Comparison of ENCODE assay signal across 8 cellular contexts in genomic region chr5:35478856-35479682, GRCh38.
DNase-seq lines count a peak whose midpoint lies in the region; ATAC-seq, FAIRE-seq and TF ChIP-seq lines count a peak whose summit lies in the region.

No MANE protein-coding gene starts in this region.

- FAIRE-seq in D721Med (lab: Jason Lieb, UNC), result no peak

- 45 to 47% methylated on average over 5 of the region's 5 CpGs for WGBS in upper lobe of left lung, 2 donors
- WGBS in prostate gland, result 72% methylated on average over 5 of the region's 5 CpGs

- H3K9me3 ChIP-seq in ascending aorta, result no peaks in the 10 kb centered on the region
- H3K9me3 ChIP-seq in upper lobe of left lung, result no peaks in the 10 kb centered on the region
- no peaks in the 10 kb centered on the region for H3K9me3 ChIP-seq in prostate gland

- peak; percentile 66 to 85 for ATAC-seq in activated T-cell treated with anti-CD3 and anti-CD28 coated beads, Interleukin-2, amount 50 U/mL, for 4 hours
- ATAC-seq in left colon (peak; percentile 97), upper lobe of left lung (ENCODE audit: low FRiP score in 2 of 2) (peak in 1 of 2 donors; percentile 78)

- H3K4me3 Mint-ChIP-seq in activated T-cell treated with anti-CD3 and anti-CD28 coated beads, Interleukin-2, amount 50 U/mL, for 4 hours, result peak overlapping the region; percentile 69

- H3K27ac ChIP-seq in ascending aorta, result peak overlapping the region in 1 of 2 donors; percentile 20
- H3K27ac ChIP-seq in upper lobe of left lung, result peak overlapping the region; percentile 66 to 78 (median 72)
- no peak overlapping the region for H3K27ac ChIP-seq in prostate gland

- TF ChIP-seq POLR2A in upper lobe of left lung (IDR thresholded peaks at IDR 0.05) (no peak), prostate gland (IDR thresholded peaks at IDR 0.05) (no peak)

- H3K4me3 ChIP-seq in ascending aorta (peak overlapping the region; percentile 45 to 48), upper lobe of left lung (peak overlapping the region in 3 of 4 donors; percentile 24 to 37 (median 28)), prostate gland (no peak overlapping the region)

- peaks cover 2% of the 10 kb centered on the region for H3K36me3 Mint-ChIP-seq in activated T-cell treated with anti-CD3 and anti-CD28 coated beads, Interleukin-2, amount 50 U/mL, for 4 hours (ENCODE audit: insufficient read depth)

- H3K9me3 Mint-ChIP-seq in activated T-cell treated with anti-CD3 and anti-CD28 coated beads, Interleukin-2, amount 50 U/mL, for 4 hours, result no peaks in the 10 kb centered on the region

- peaks cover 0 to 9% of the 10 kb centered on the region in 2 donors for H3K4me1 ChIP-seq in ascending aorta
- peaks cover 12 to 25% (median 17%) of the 10 kb centered on the region in 4 donors for H3K4me1 ChIP-seq in upper lobe of left lung
- H3K4me1 ChIP-seq in prostate gland (replicated peaks), result no peaks in the 10 kb centered on the region

- no peaks in the 10 kb centered on the region for H3K27me3 ChIP-seq in ascending aorta
- no peaks in the 10 kb centered on the region for H3K27me3 ChIP-seq in upper lobe of left lung
- no peaks in the 10 kb centered on the region for H3K27me3 ChIP-seq in prostate gland (replicated peaks; ENCODE audit: insufficient read depth)

- no peaks in the 10 kb centered on the region for H3K27me3 Mint-ChIP-seq in activated T-cell treated with anti-CD3 and anti-CD28 coated beads, Interleukin-2, amount 50 U/mL, for 4 hours (ENCODE audit: low read depth)

- no peak for DNase-seq in activated T-cell treated with anti-CD3 and anti-CD28 coated beads, Interleukin-2, amount 50 U/mL, for 4 hours
- DNase-seq in activated T-cell treated with anti-CD3 and anti-CD28 coated beads, Interleukin-2, amount 50 U/mL, for 1 hour, result no peak
- DNase-seq in LoVo (ENCODE audit: low spot score), result peak; percentile 73
- DNase-seq in ascending aorta (ENCODE audit: low spot score in 2 of 2), result no peak
- DNase-seq in left colon, result no peak
- DNase-seq in upper lobe of left lung, result no peak
- no peak for DNase-seq in prostate gland (ENCODE audit: low spot score)
- DNase-seq in D721Med (ENCODE audit: insufficient read length, low spot score), result no peak

- no peak for TF ChIP-seq EP300 in upper lobe of left lung (IDR thresholded peaks at IDR 0.05)

- TF ChIP-seq CTCF in ascending aorta (IDR thresholded peaks at IDR 0.05) (no peak), upper lobe of left lung (IDR thresholded peaks at IDR 0.05) (no peak), prostate gland (IDR thresholded peaks at IDR 0.05) (no peak), D721Med (IDR thresholded peaks at IDR 0.05; ENCODE audit: insufficient read depth, missing control alignments) (no peak)

- H3K36me3 ChIP-seq in ascending aorta (no peaks in the 10 kb centered on the region), upper lobe of left lung (no peaks in the 10 kb centered on the region), prostate gland (no peaks in the 10 kb centered on the region)

- H3K4me1 Mint-ChIP-seq in activated T-cell treated with anti-CD3 and anti-CD28 coated beads, Interleukin-2, amount 50 U/mL, for 4 hours (ENCODE audit: low read depth), result peaks cover 16% of the 10 kb centered on the region

- intact Hi-C loops in ascending aorta (cut with DNase I), result no loop called here
- intact Hi-C loops in left colon (cut with DNase I, micrococcal nuclease), result no loop called here
- intact Hi-C loops in prostate gland (cut with DNase I), result no loop called here

Comparison
In these comparisons a context has a peak if more than half of its experiments do, and no peak if none do; other contexts are left out.
1. H3K27ac ChIP-seq: peak in upper lobe of left lung (4 of 4); none in prostate gland (0 of 2).
2. H3K4me3 ChIP-seq: peak in ascending aorta (2 of 2) and upper lobe of left lung (3 of 4); none in prostate gland (0 of 2).